8 cellular contexts compared by ENCODE assay signal in genomic region chr19:15378529-15379082, GRCh38. TPM values are rescaled to one million over a fixed set of nuclear protein-coding genes. Genes with fewer than 3 reads are reported as not detected.
A peak's percentile ranks its signal among the peaks of the same experiment; 100 is the strongest.
DNase-seq lines count a peak whose midpoint lies in the region; ATAC-seq and TF ChIP-seq lines count a peak whose summit lies in the region.

No MANE protein-coding gene starts in this region.

- no peak for TF ChIP-seq POLR2A in testis (IDR thresholded peaks at IDR 0.05)

- H3K27ac Mint-ChIP-seq in naive thymus-derived CD8-positive, alpha-beta T cell, result peak overlapping the region; percentile 92 to 100 (median 96)

- no peaks in the 10 kb centered on the region for H3K9me3 Mint-ChIP-seq in activated T-cell treated with anti-CD3 and anti-CD28 coated beads, Interleukin-2, amount 50 U/mL, for 4 hours
- H3K9me3 Mint-ChIP-seq in naive thymus-derived CD8-positive, alpha-beta T cell, result no peaks in the 10 kb centered on the region

- POLR2A ChIA-PET in naive thymus-derived CD8-positive, alpha-beta T cell (lab: Charles Lee), result interaction anchor here (0.6 to 5.9 kb wide), 21 partner anchors 9 to 254 kb away, joined by 3 to 110 read pairs (median 6); partner anchors contain the start of genes AKAP8L, BRD4 and RASAL3

- H3K36me3 ChIP-seq in testis (ENCODE audit: low read depth, missing control alignments), result no peaks in the 10 kb centered on the region

- 0% methylated on average over 14 to 22 of the region's 22 CpGs for WGBS in testis, 2 donors

- H3K4me1 ChIP-seq in testis, result peaks cover 36% of the 10 kb centered on the region

- H3K27me3 Mint-ChIP-seq in activated T-cell treated with anti-CD3 and anti-CD28 coated beads, Interleukin-2, amount 50 U/mL, for 4 hours (ENCODE audit: low read depth), result no peaks in the 10 kb centered on the region
- no peaks in the 10 kb centered on the region for H3K27me3 Mint-ChIP-seq in naive thymus-derived CD8-positive, alpha-beta T cell

- H3K4me1 Mint-ChIP-seq in activated T-cell treated with anti-CD3 and anti-CD28 coated beads, Interleukin-2, amount 50 U/mL, for 4 hours (ENCODE audit: low read depth), result peaks cover 46% of the 10 kb centered on the region
- peaks cover 18 to 45% (median 38%) of the 10 kb centered on the region in 4 donors for H3K4me1 Mint-ChIP-seq in naive thymus-derived CD8-positive, alpha-beta T cell

- H3K27ac ChIP-seq in testis, result peak overlapping the region; percentile 88 to 93

- TF ChIP-seq CTCF in testis (IDR thresholded peaks at IDR 0.05), result no peak

- intact Hi-C loops in testis (cut with DNase I; ENCODE audit: low total_unique reads), result loop anchor here (10.0 kb wide), 1 partner anchor 124 kb away; no protein-coding TSS in a partner anchor

- no peaks in the 10 kb centered on the region for H3K9me3 ChIP-seq in testis

- peak overlapping the region; percentile 99 for H3K4me3 Mint-ChIP-seq in activated T-cell treated with anti-CD3 and anti-CD28 coated beads, Interleukin-2, amount 50 U/mL, for 4 hours
- H3K4me3 Mint-ChIP-seq in naive thymus-derived CD8-positive, alpha-beta T cell, result peak overlapping the region; percentile 92 to 100 (median 98)

- peak; percentile 11 to 12 for ATAC-seq in activated T-cell treated with anti-CD3 and anti-CD28 coated beads, Interleukin-2, amount 50 U/mL, for 4 hours
- no peak for ATAC-seq in naive thymus-derived CD8-positive, alpha-beta T cell
- no peak for ATAC-seq in HG03432 (IDR thresholded peaks at IDR 0.05; ENCODE audit: unreplicated experiment)

- no peaks in the 10 kb centered on the region for H3K36me3 Mint-ChIP-seq in activated T-cell treated with anti-CD3 and anti-CD28 coated beads, Interleukin-2, amount 50 U/mL, for 4 hours (ENCODE audit: insufficient read depth)
- H3K36me3 Mint-ChIP-seq in naive thymus-derived CD8-positive, alpha-beta T cell, result peaks cover 0 to 13% (median 0%) of the 10 kb centered on the region in 3 donors

- no peaks in the 10 kb centered on the region for H3K27me3 ChIP-seq in testis

- H3K4me3 ChIP-seq in testis, result peak overlapping the region; percentile 76 to 88

- DNase-seq in AG08396 (ENCODE audit: low spot score) (peak; percentile 79), GM19240 (ENCODE audit: insufficient read length, low spot score) (peak; percentile 74), NOMO-1 treated with DMSO at 0.1 percent for 48 hours (lab: John Stamatoyannopoulos, UW; ENCODE audit: unreplicated experiment) (peak; percentile 56), fibroblast of gingiva (ENCODE audit: low read depth) (peak; percentile 56), testis (peak; percentile 68)
- peak; percentile 36 for DNase-seq in activated T-cell treated with anti-CD3 and anti-CD28 coated beads, Interleukin-2, amount 50 U/mL, for 4 hours
- DNase-seq in naive thymus-derived CD8-positive, alpha-beta T cell, result peak in 7 of 10 donors; percentile 20 to 54 (median 37)

RNA-seq across cellular contexts. Expression of gene AKAP8, which starts 1.0 kb away (rescaled TPM):
- 10 to 100 TPM; 83.0 to 88.8 (median 88.0) TPM for total RNA-seq in activated T-cell treated with anti-CD3 and anti-CD28 coated beads, Interleukin-2, amount 50 U/mL, for 4 hours
- 10 to 100 TPM; 74.2 to 86.9 TPM for total RNA-seq in naive thymus-derived CD8-positive, alpha-beta T cell
- 10 to 100 TPM; 12.8 to 16.7 (median 14.2) TPM for polyA plus RNA-seq in naive thymus-derived CD8-positive, alpha-beta T cell
- 10 to 100 TPM; 44.0 to 46.3 TPM for total RNA-seq in testis
- 20.1 TPM for polyA plus RNA-seq in testis (ENCODE audit: insufficient read depth, low read depth, low replicate concordance)

RNA-seq across cellular contexts. Expression of gene AKAP8L, which starts 40.2 kb away (rescaled TPM):
- 10 to 100 TPM; 65.3 to 67.6 (median 65.5) TPM for total RNA-seq in activated T-cell treated with anti-CD3 and anti-CD28 coated beads, Interleukin-2, amount 50 U/mL, for 4 hours
- 100 to 1,000 TPM; 231 to 232 TPM for total RNA-seq in naive thymus-derived CD8-positive, alpha-beta T cell
- 10 to 100 TPM; 38.7 to 80.7 (median 40.6) TPM for polyA plus RNA-seq in naive thymus-derived CD8-positive, alpha-beta T cell
- total RNA-seq in testis, result 100 to 1,000 TPM; 334 to 399 TPM
- 131 TPM for polyA plus RNA-seq in testis (ENCODE audit: insufficient read depth, low read depth, low replicate concordance)

RNA-seq across cellular contexts. Expression of gene BRD4, which starts 46.3 kb away (rescaled TPM):
- total RNA-seq in activated T-cell treated with anti-CD3 and anti-CD28 coated beads, Interleukin-2, amount 50 U/mL, for 4 hours, result 100 to 1,000 TPM; 102 to 113 (median 112) TPM
- 100 to 1,000 TPM; 172 to 180 TPM for total RNA-seq in naive thymus-derived CD8-positive, alpha-beta T cell
- 10 to 100 TPM; 10.6 to 37.2 (median 11.5) TPM for polyA plus RNA-seq in naive thymus-derived CD8-positive, alpha-beta T cell
- total RNA-seq in testis, result 100 to 1,000 TPM; 106 to 109 TPM
- 59.2 TPM for polyA plus RNA-seq in testis (ENCODE audit: insufficient read depth, low read depth, low replicate concordance)

Comparison
In these comparisons a context has a peak if more than half of its experiments do, and no peak if none do; other contexts are left out.
1. ATAC-seq: peak in activated T-cell treated with anti-CD3 and anti-CD28 coated beads, Interleukin-2, amount 50 U/mL, for 4 hours (2 of 2); none in naive thymus-derived CD8-positive, alpha-beta T cell (0 of 2) and HG03432 (single experiment).
2. Peak in every context shown above with its lines, with median percentiles within 50 percentile points of each other: DNase-seq.